Comparison of ENCODE assay signal across 16 cellular contexts in genomic region chr6:2477723-2478122, GRCh38.
DNase-seq lines count a peak whose midpoint lies in the region; ATAC-seq and TF ChIP-seq lines count a peak whose summit lies in the region.
"Had no signal": no experiment of that assay in that cellular context is flagged by ENCODE, and none has a peak within 500 bp of the region (broad histone marks: within the 10 kb centered on the region; RNA-seq: fewer than 3 reads in every experiment).

No MANE protein-coding gene starts in this region.

- no peaks in the 10 kb centered on the region for H3K27me3 ChIP-seq in hepatocyte
- H3K27me3 ChIP-seq in trophoblast cell (ENCODE audit: insufficient read depth, low read length): no peaks in the 10 kb centered on the region
- H3K27me3 ChIP-seq: Peyer's patch had no signal

- H3K4me1 ChIP-seq in hepatocyte (ENCODE audit: insufficient read depth) (peaks cover 10% of the 10 kb centered on the region), trophoblast cell (ENCODE audit: control insufficient read depth in 1 of 2, insufficient read depth in 2 of 2, low read length in 2 of 2) (peaks cover 7 to 13% of the 10 kb centered on the region in 2 experiments)
- H3K4me1 ChIP-seq: Peyer's patch had no signal

- H4K12ac ChIP-seq in trophoblast cell (ENCODE audit: low read depth, low read length): no peak overlapping the region

- H2BK12ac ChIP-seq in trophoblast cell (ENCODE audit: low read length): no peak overlapping the region

- 45% methylated on average over 6 of the region's 6 CpGs for WGBS in hepatocyte (ENCODE audit: low lambda C conversion rate, missing lambda C conversion rate)
- WGBS in trophoblast cell (ENCODE audit: extremely low coverage, insufficient coverage, insufficient read length): no CpG with 5 or more reads among the region's 6 CpGs

- H3K4ac ChIP-seq in trophoblast cell (ENCODE audit: low read depth, low read length): no peak overlapping the region

- H3K9ac ChIP-seq in trophoblast cell (ENCODE audit: low read length): no peak overlapping the region
- H3K9ac ChIP-seq: KMS-11 had no signal

- no peaks in the 10 kb centered on the region for H3K79me2 ChIP-seq in hepatocyte
- no peaks in the 10 kb centered on the region for H3K79me2 ChIP-seq in trophoblast cell (ENCODE audit: control insufficient read depth, insufficient read depth, low read length, poor library complexity)

- no peak for ATAC-seq in HG03175 (IDR thresholded peaks at IDR 0.05; ENCODE audit: unreplicated experiment)
- ATAC-seq: HepG2 had no signal

- H3K79me1 ChIP-seq in trophoblast cell (ENCODE audit: low read length): no peaks in the 10 kb centered on the region

- no peak overlapping the region for H2BK5ac ChIP-seq in trophoblast cell (ENCODE audit: low read depth, low read length, poor library complexity)

- H3K14ac ChIP-seq in trophoblast cell (ENCODE audit: low read length): no peak overlapping the region

- H3K4me3 ChIP-seq in hepatocyte (no peak overlapping the region), trophoblast cell (ENCODE audit: low read depth, low read length) (no peak overlapping the region)
- H3K4me3 ChIP-seq: Peyer's patch had no signal

- H3K36me3 ChIP-seq in hepatocyte (replicated peaks; ENCODE audit: insufficient read depth, low read depth) (no peaks in the 10 kb centered on the region), trophoblast cell (ENCODE audit: control insufficient read depth in 1 of 2, insufficient read depth in 2 of 2, low read length in 2 of 2) (no peaks in the 10 kb centered on the region)
- H3K36me3 ChIP-seq: Peyer's patch had no signal

- peak overlapping the region; percentile 22 for H4K8ac ChIP-seq in trophoblast cell (ENCODE audit: low read depth, low read length)

- TF ChIP-seq CTCF in VCaP (conservative IDR thresholded peaks at IDR 0.05) (no peak), hepatocyte (IDR thresholded peaks at IDR 0.05; ENCODE audit: poor library complexity) (no peak)

- no peak overlapping the region for H3K18ac ChIP-seq in trophoblast cell (ENCODE audit: low read length)

- H2AK5ac ChIP-seq in trophoblast cell (ENCODE audit: low read length): no peak overlapping the region

- peak overlapping the region; percentile 71 for H3K27ac ChIP-seq in VCaP
- H3K27ac ChIP-seq in hepatocyte: peak overlapping the region; percentile 9
- H3K27ac ChIP-seq in trophoblast cell (ENCODE audit: low read depth, low read length): no peak overlapping the region
- H3K27ac ChIP-seq: KMS-11, Peyer's patch had no signal

- no peak overlapping the region for H2AFZ ChIP-seq in hepatocyte
- no peak overlapping the region for H2AFZ ChIP-seq in trophoblast cell (ENCODE audit: insufficient read depth, low read length, poor library complexity)

- no peak overlapping the region for H4K91ac ChIP-seq in trophoblast cell (ENCODE audit: low read depth, low read length)

- no peak overlapping the region for H3K4me2 ChIP-seq in hepatocyte
- H3K4me2 ChIP-seq in trophoblast cell (ENCODE audit: low read length): no peak overlapping the region
- H3K4me2 ChIP-seq: KMS-11 had no signal

- DNase-seq in EH (ENCODE audit: low read depth) (peak; percentile 30), hepatocyte (ENCODE audit: low spot score) (no peak), trophoblast cell (peak; percentile 60 to 67), amniotic stem cell (lab: John Stamatoyannopoulos, UW) (no peak), OCI-M1 (lab: John Stamatoyannopoulos, UW) (no peak), UCSD-AML1 (lab: John Stamatoyannopoulos, UW; ENCODE audit: unreplicated experiment) (no peak)
- DNase-seq: CD4-positive, alpha-beta T cell; H9; NCI-H1694 treated with DMSO at 0.1 percent for 48 hours; NCI-H774; Peyer's patch; SIG-M5 had no signal

- H2BK120ac ChIP-seq in trophoblast cell (ENCODE audit: insufficient read depth, low read length, poor library complexity): no peak overlapping the region

- no peaks in the 10 kb centered on the region for H3K9me2 ChIP-seq in hepatocyte (replicated peaks; ENCODE audit: insufficient read depth)

- H4K20me1 ChIP-seq in hepatocyte (ENCODE audit: insufficient read depth, poor library complexity, severe bottlenecking): no peaks in the 10 kb centered on the region

- H3K23ac ChIP-seq in trophoblast cell (ENCODE audit: low read length): no peak overlapping the region

- no peaks in the 10 kb centered on the region for H3K9me3 ChIP-seq in hepatocyte (ENCODE audit: low read depth)
- H3K9me3 ChIP-seq in trophoblast cell (ENCODE audit: insufficient read depth, low read depth, low read length): peaks cover 8% of the 10 kb centered on the region

Comparison
In these comparisons a context has a peak if more than half of its experiments do, and no peak if none do; other contexts are left out.
1. DNase-seq: peak in EH (single experiment) and trophoblast cell (2 of 2); none in hepatocyte (single experiment), amniotic stem cell (single experiment), OCI-M1 (single experiment) and UCSD-AML1 (single experiment).